Comparison of ENCODE assay signal across 9 cellular contexts in the genomic region with DNA sequence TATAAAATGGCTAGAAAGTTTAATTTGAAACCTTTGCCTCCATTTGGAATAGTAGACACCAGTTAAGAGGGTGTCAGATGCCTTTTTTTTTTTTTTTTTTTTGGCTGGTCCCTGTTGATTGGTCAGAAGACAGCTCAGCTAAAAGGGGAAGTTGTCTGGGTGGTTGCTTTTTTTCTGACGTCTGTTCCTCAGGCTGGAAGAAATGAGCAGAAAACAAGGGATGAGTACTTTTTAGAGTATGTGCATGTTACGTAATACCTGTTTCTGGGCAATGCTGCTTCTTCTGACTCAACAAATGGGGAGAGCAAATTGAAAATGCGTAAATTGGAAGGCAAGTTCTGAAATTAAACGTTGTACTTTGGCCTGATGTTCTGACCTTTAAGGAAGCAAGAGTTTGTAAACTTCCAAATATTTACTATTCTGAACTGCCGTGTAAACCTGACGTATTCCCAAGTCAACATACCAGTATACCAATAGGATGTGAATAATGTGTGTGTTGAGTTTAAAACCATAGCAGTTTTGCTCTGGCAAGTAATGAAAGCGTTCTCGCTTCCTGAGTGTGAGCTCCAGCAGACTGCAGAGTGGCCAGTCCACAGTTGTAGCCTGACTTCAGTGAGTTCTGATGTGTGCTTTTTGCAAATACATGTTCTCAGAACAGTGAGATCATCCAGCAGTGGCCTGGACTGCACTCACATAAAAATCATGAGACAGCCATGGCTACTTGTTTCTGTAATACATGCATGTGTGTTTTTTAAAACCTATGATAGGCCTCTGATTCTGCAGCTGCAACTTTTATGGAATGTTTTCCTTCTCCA. TPM values are rescaled to one million over a fixed set of nuclear protein-coding genes. Genes with fewer than 3 reads are reported as not detected.
DNase-seq lines count a peak whose midpoint lies in the region; ATAC-seq and TF ChIP-seq lines count a peak whose summit lies in the region.
"Had no signal": no experiment of that assay in that cellular context is flagged by ENCODE, and none has a peak within 500 bp of the region (broad histone marks: within the 10 kb centered on the region; RNA-seq: fewer than 3 reads in every experiment).

No MANE protein-coding gene starts in this region.

- H4K20me1 ChIP-seq in Karpas-422 (ENCODE audit: insufficient read depth, low read depth, low read length): peaks cover 7% of the 10 kb centered on the region; the same call in 1 of the 2 replicates

- peaks cover 0 to 2% (median 0%) of the 10 kb centered on the region in 8 donors for H3K9me3 Mint-ChIP-seq in CD4-positive, alpha-beta memory T cell

- TF ChIP-seq CTCF in adrenal gland (IDR thresholded peaks at IDR 0.05) (no peak), transverse colon (IDR thresholded peaks at IDR 0.05) (no peak)

- H3K27me3 Mint-ChIP-seq in CD4-positive, alpha-beta memory T cell: no peaks in the 10 kb centered on the region

- in situ Hi-C loops in transverse colon (cut with MboI; ENCODE audit: low pct_ligation_motif_present in 1 of 4, low pct_unique_long_range_greater_than_20kb in 1 of 4, low sequenced_read_pairs in 3 of 4): loop anchor here in 3 of 4 donors (5.0 to 25.0 kb wide), 3 partner anchors 103 to 120 kb away; a partner anchor contains a TSS

- peak overlapping the region; percentile 88 for H3K27ac ChIP-seq in CD4-positive, alpha-beta memory T cell (ENCODE audit: low read depth, low read length)
- H3K27ac ChIP-seq in Karpas-422 (ENCODE audit: low read length) (peak overlapping the region; percentile 79), adrenal gland (peak overlapping the region; percentile 76 to 97 (median 89)), layer of hippocampus (ENCODE audit: low read depth, low read length) (peak overlapping the region; percentile 78), transverse colon (peak overlapping the region; percentile 83 to 97 (median 97))
- H3K27ac ChIP-seq: SK-N-MC had no signal

- peaks cover 13 to 45% (median 29%) of the 10 kb centered on the region in 4 donors for H3K4me1 Mint-ChIP-seq in CD4-positive, alpha-beta memory T cell

- H3K27ac Mint-ChIP-seq in CD4-positive, alpha-beta memory T cell: peak overlapping the region in 6 of 7 donors; percentile 97 to 99 (median 98)

- H3K9me2 ChIP-seq in Karpas-422 (replicated peaks; ENCODE audit: insufficient read depth, low read length): no peaks in the 10 kb centered on the region

- no peak overlapping the region for H2AFZ ChIP-seq in Karpas-422 (ENCODE audit: low read length)

- no peak for DNase-seq in CD4-positive, alpha-beta memory T cell
- DNase-seq in Karpas-422 (peak; percentile 81), adrenal gland (peak in 2 of 7 donors; percentile 39 to 41), transverse colon (no peak), DMS114 treated with DMSO at 0.1 percent for 48 hours (lab: John Stamatoyannopoulos, UW; ENCODE audit: unreplicated experiment) (no peak), NCI-H69 (lab: John Stamatoyannopoulos, UW) (no peak)

- peaks cover 18% of the 10 kb centered on the region for H3K79me2 ChIP-seq in Karpas-422 (ENCODE audit: low read length)

- no peaks in the 10 kb centered on the region for H3K27me3 ChIP-seq in CD4-positive, alpha-beta memory T cell (ENCODE audit: insufficient read depth, low read length)
- H3K27me3 ChIP-seq in Karpas-422 (ENCODE audit: low read length): no peaks in the 10 kb centered on the region
- no peaks in the 10 kb centered on the region for H3K27me3 ChIP-seq in adrenal gland
- no peaks in the 10 kb centered on the region for H3K27me3 ChIP-seq in layer of hippocampus (ENCODE audit: control insufficient read depth, insufficient read depth, low read length)
- no peaks in the 10 kb centered on the region for H3K27me3 ChIP-seq in transverse colon

- H3K4me2 ChIP-seq in Karpas-422 (ENCODE audit: low read depth, low read length, poor library complexity, severe bottlenecking): peak overlapping the region; percentile 79

- POLR2A ChIA-PET in CD4-positive, alpha-beta memory T cell (lab: Charles Lee; ENCODE audit: partially characterized antibody): interaction anchor here (1.0 to 4.0 kb wide), 12 partner anchors 8 to 270 kb away, joined by 5 to 63 read pairs (median 16); a partner anchor contains a TSS

- peak overlapping the region; percentile 78 to 80 for H3K4me3 ChIP-seq in CD4-positive, alpha-beta memory T cell (ENCODE audit: low read length in 2 of 2)
- H3K4me3 ChIP-seq in Karpas-422 (ENCODE audit: low read length) (peak overlapping the region; percentile 77), adrenal gland (peak overlapping the region in 2 of 4 donors; percentile 18 to 75), transverse colon (peak overlapping the region in 3 of 4 donors; percentile 48 to 81 (median 77))

- WGBS in adrenal gland, 4 donors: 46 to 73% (median 56%) methylated on average over 8 of the region's 8 CpGs
- 51% methylated on average over 8 of the region's 8 CpGs; no CpG with 5 or more reads in 1 of the 2 donors for WGBS in transverse colon (ENCODE audit: low coverage in 1 of 2), 2 donors

- peak overlapping the region; percentile 18 for H3K9ac ChIP-seq in Karpas-422 (ENCODE audit: low read length)

- H3K36me3 Mint-ChIP-seq in CD4-positive, alpha-beta memory T cell: peaks cover 17 to 36% of the 10 kb centered on the region in 2 donors

- H3K4me3 Mint-ChIP-seq in CD4-positive, alpha-beta memory T cell: peak overlapping the region; percentile 88 to 98 (median 96)

- H3K4me1 ChIP-seq in CD4-positive, alpha-beta memory T cell (ENCODE audit: insufficient read depth, low read length): peaks cover 34% of the 10 kb centered on the region
- H3K4me1 ChIP-seq in Karpas-422 (ENCODE audit: low read length) (peaks cover 22% of the 10 kb centered on the region), adrenal gland (replicated peaks in 1 of 2) (no peaks in the 10 kb centered on the region), transverse colon (peaks cover 0 to 15% (median 0%) of the 10 kb centered on the region in 4 donors)

- CTCF ChIA-PET in CD4-positive, alpha-beta memory T cell (lab: Charles Lee; ENCODE audit: partially characterized antibody): interaction anchor here (0.7 to 3.2 kb wide), 5 partner anchors 11 to 125 kb away, joined by 3 to 23 read pairs (median 4); no protein-coding TSS in a partner anchor

- no peak for TF ChIP-seq EP300 in transverse colon (IDR thresholded peaks at IDR 0.05; ENCODE audit: low read depth)

- H3K9me3 ChIP-seq in CD4-positive, alpha-beta memory T cell (ENCODE audit: control insufficient read depth in 1 of 2, low read length in 2 of 2): no peaks in the 10 kb centered on the region
- H3K9me3 ChIP-seq in Karpas-422 (ENCODE audit: low read length) (no peaks in the 10 kb centered on the region), adrenal gland (replicated peaks in 1 of 3) (no peaks in the 10 kb centered on the region), transverse colon (no peaks in the 10 kb centered on the region)

- H3K36me3 ChIP-seq in CD4-positive, alpha-beta memory T cell (ENCODE audit: insufficient read depth, low read length): peaks cover 10% of the 10 kb centered on the region
- peaks cover 23% of the 10 kb centered on the region for H3K36me3 ChIP-seq in Karpas-422 (ENCODE audit: insufficient read depth, low read length)
- H3K36me3 ChIP-seq in adrenal gland (replicated peaks in 1 of 2): no peaks in the 10 kb centered on the region
- peaks cover 0 to 5% (median 0%) of the 10 kb centered on the region in 4 donors for H3K36me3 ChIP-seq in transverse colon

- no peak for ATAC-seq in HG02852 (IDR thresholded peaks at IDR 0.05; ENCODE audit: unreplicated experiment)

- intact Hi-C loops in CD4-positive, alpha-beta memory T cell (cut with micrococcal nuclease): no loop called here
- intact Hi-C loops in adrenal gland (cut with DNase I): loop anchor here in 1 of 2 donors (10.0 kb wide), 1 partner anchor 120 kb away; a partner anchor contains a TSS
- intact Hi-C loops in transverse colon (cut with DNase I; ENCODE audit: low total_unique reads): no loop called here

- TF ChIP-seq POLR2A in adrenal gland (IDR thresholded peaks at IDR 0.05) (no peak), transverse colon (IDR thresholded peaks at IDR 0.05) (peak; percentile 13)

RNA-seq across cellular contexts. Expression of a gene that starts 1.7 kb away (rescaled TPM):
- total RNA-seq in CD4-positive, alpha-beta memory T cell: 100 to 1,000 TPM; 139 to 145 TPM
- polyA plus RNA-seq in CD4-positive, alpha-beta memory T cell: 100 to 1,000 TPM; 127 to 134 TPM
- total RNA-seq in Karpas-422 (2014; rRNA removed; shearing (Covaris generic); ENCODE audit: low replicate concordance): 230 and 256 TPM in 2 replicates
- 100 to 1,000 TPM; 238 to 905 (median 378) TPM for total RNA-seq in adrenal gland
- polyA plus RNA-seq in adrenal gland: 100 to 1,000 TPM; 358 to 811 (median 522) TPM
- 1,000 to 10,000 TPM in 1 of 4 donors, 100 to 1,000 TPM in 3; 313 to 1,184 (median 689) TPM for total RNA-seq in transverse colon

RNA-seq across cellular contexts. Expression of a gene that starts 41.6 kb away (rescaled TPM):
- 10 to 100 TPM; 21.2 to 25.2 TPM for total RNA-seq in CD4-positive, alpha-beta memory T cell
- polyA plus RNA-seq in CD4-positive, alpha-beta memory T cell: 10 to 100 TPM; 22.5 to 28.1 TPM
- total RNA-seq in Karpas-422 (2014; rRNA removed; shearing (Covaris generic); ENCODE audit: low replicate concordance): 24.6 and 27.8 TPM in 2 replicates
- 10 to 100 TPM; 18.4 to 40.7 (median 35.9) TPM for total RNA-seq in adrenal gland
- 10 to 100 TPM; 37.2 to 58.3 (median 56.8) TPM for polyA plus RNA-seq in adrenal gland
- total RNA-seq in transverse colon: 10 to 100 TPM; 21.4 to 72.2 (median 27.5) TPM
